28 cellular contexts compared by ENCODE assay signal in the genomic region with DNA sequence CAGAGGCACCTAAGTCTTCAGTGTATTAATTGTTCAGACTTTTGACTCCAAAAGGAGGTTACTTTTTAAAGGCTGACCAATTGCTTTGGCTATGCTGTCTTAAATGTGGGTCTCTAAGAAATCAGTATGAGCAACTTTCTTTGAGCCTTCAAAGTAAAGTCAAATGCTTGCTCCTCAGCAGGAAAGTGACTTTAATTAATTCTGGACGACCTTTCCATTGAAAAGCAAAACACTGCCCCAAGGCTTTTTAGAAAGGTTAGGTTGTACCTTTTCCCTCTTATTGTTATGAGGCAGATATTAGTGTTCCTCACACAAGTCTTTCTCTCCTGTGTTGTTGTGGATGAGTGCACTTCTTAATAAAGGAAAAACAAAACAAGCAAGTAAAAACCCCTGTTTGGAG.
A peak's percentile ranks its signal among the peaks of the same experiment; 100 is the strongest.
DNase-seq lines count a peak whose midpoint lies in the region; ATAC-seq and TF ChIP-seq lines count a peak whose summit lies in the region.
"Had no signal": no experiment of that assay in that cellular context is flagged by ENCODE, and none has a peak within 500 bp of the region (broad histone marks: within the 10 kb centered on the region; RNA-seq: fewer than 3 reads in every experiment).

No MANE protein-coding gene starts in this region.

- no peak overlapping the region for H3K4me3 Mint-ChIP-seq in endodermal cell
- H3K4me3 Mint-ChIP-seq: activated CD8-positive, alpha-beta T cell treated with anti-CD3 and anti-CD28 coated beads for 36 hours; CD4-positive, CD25-positive, alpha-beta regulatory T cell; T-helper 17 cell had no signal

- intact Hi-C loops in OCI-LY7 (cut with micrococcal nuclease; ENCODE audit: unreplicated experiment) (loop anchor here (10.0 kb wide), 1 partner anchor 250 kb away; no protein-coding TSS in a partner anchor), gastrocnemius medialis (cut with DNase I; ENCODE audit: low total_unique reads) (loop anchor here (5.0 to 10.0 kb wide), 3 partner anchors 42 to 370 kb away; no protein-coding TSS in a partner anchor)

- POLR2A ChIA-PET in OCI-LY7 (lab: Charles Lee), result interaction anchor here (1.0 kb wide), 1 partner anchor 17 kb away, joined by 3 read pairs; no protein-coding TSS in a partner anchor

- 25% methylated on average over 1 of the region's 1 CpG for WGBS in endodermal cell (ENCODE audit: insufficient coverage in 1 of 2, insufficient read length in 1 of 2), 2 experiments

- H3K4me1 Mint-ChIP-seq in endodermal cell, result peaks cover 52% of the 10 kb centered on the region
- H3K4me1 Mint-ChIP-seq: T-helper 17 cell had no signal

- no peak overlapping the region for H3K4me3 ChIP-seq in OCI-LY7 (ENCODE audit: low read depth, low read length, poor library complexity, severe bottlenecking)
- no peak overlapping the region for H3K4me3 ChIP-seq in endodermal cell (ENCODE audit: low read length)
- no peak overlapping the region for H3K4me3 ChIP-seq in gastrocnemius medialis
- H3K4me3 ChIP-seq: ascending aorta, spleen, upper lobe of right lung had no signal

- H3K9ac ChIP-seq in endodermal cell (ENCODE audit: extremely low read depth, low read length, poor library complexity, severe bottlenecking), result no peak overlapping the region

- TF ChIP-seq CTCF in OCI-LY7 (conservative IDR thresholded peaks at IDR 0.05; ENCODE audit: low read length), result no peak
- TF ChIP-seq CTCF in endodermal cell (conservative IDR thresholded peaks at IDR 0.05), result no peak
- no peak for TF ChIP-seq CTCF in gastrocnemius medialis (IDR thresholded peaks at IDR 0.05 in 4 of 5, conservative IDR thresholded peaks at IDR 0.05 in 1 of 5)

- no peaks in the 10 kb centered on the region for H3K27me3 Mint-ChIP-seq in endodermal cell (ENCODE audit: insufficient read depth)
- H3K27me3 Mint-ChIP-seq: CD4-positive, CD25-positive, alpha-beta regulatory T cell; T-helper 17 cell had no signal

- peaks cover 33% of the 10 kb centered on the region for H3K4me1 ChIP-seq in OCI-LY7 (ENCODE audit: insufficient read depth, low read length, poor library complexity, severe bottlenecking)
- H3K4me1 ChIP-seq in endodermal cell (ENCODE audit: control insufficient read depth, insufficient read depth, low read length), result peaks cover 23% of the 10 kb centered on the region
- H3K4me1 ChIP-seq in gastrocnemius medialis, result peaks cover 46 to 61% of the 10 kb centered on the region in 2 donors

- CTCF ChIA-PET in OCI-LY7 (lab: Charles Lee; ENCODE audit: unreplicated experiment), result no interaction called here

- ATAC-seq in gastrocnemius medialis, result no peak
- no peak for ATAC-seq in GM19324 (IDR thresholded peaks at IDR 0.05; ENCODE audit: low FRiP score, unreplicated experiment)
- ATAC-seq: activated CD8-positive, alpha-beta T cell treated with anti-CD3 and anti-CD28 coated beads for 36 hours; activated naive CD4-positive, alpha-beta T cell treated with anti-CD3 and anti-CD28 coated beads, Interleukin-2, amount 50 U/mL, for 72 hours; left lobe of liver; right cardiac atrium; SK-N-SH treated with all-trans-retinoic acid at 6 μM for 48 hours; T-helper 17 cell; upper lobe of right lung had no signal

- H3K27me3 ChIP-seq in endodermal cell (ENCODE audit: control insufficient read depth, insufficient read depth, low read length, poor library complexity, severe bottlenecking) (no peaks in the 10 kb centered on the region), gastrocnemius medialis (no peaks in the 10 kb centered on the region)
- H3K27me3 ChIP-seq: ascending aorta, spleen, upper lobe of right lung had no signal

- BruUV-seq in OCI-LY7 (replicated peaks; lab: Mats Ljungman, UMichigan), result no TSS peak

- peak; percentile 34 for DNase-seq in ELF-1 (ENCODE audit: low read depth, low spot score)
- DNase-seq in OCI-LY7 (ENCODE audit: low spot score), result no peak
- no peak for DNase-seq in endodermal cell
- no peak for DNase-seq in gastrocnemius medialis
- no peak for DNase-seq in KBM-7
- DNase-seq in HuH-7 (ENCODE audit: low spot score), result no peak
- DNase-seq: activated CD8-positive, alpha-beta T cell treated with anti-CD3 and anti-CD28 coated beads for 36 hours; CD4-positive, CD25-positive, alpha-beta regulatory T cell; cerebellar nuclear complex; DMS 273 treated with DMSO at 0.1 percent for 48 hours; EL; GOT3; IMR-90; NCI-H1092 treated with DMSO at 0.1 percent for 48 hours; NCI-H2081; NCI-H2227 treated with DMSO at 0.1 percent for 48 hours; NCI-H526 treated with DMSO at 0.1 percent for 48 hours; right cardiac atrium; RPMI8226; spleen; T-helper 17 cell; upper lobe of right lung had no signal

- H4K20me1 ChIP-seq in OCI-LY7 (ENCODE audit: insufficient read depth, low read length), result no peaks in the 10 kb centered on the region

- TF ChIP-seq POLR2A in gastrocnemius medialis (IDR thresholded peaks at IDR 0.05), result no peak

- no peak overlapping the region for H3K27ac Mint-ChIP-seq in endodermal cell
- H3K27ac Mint-ChIP-seq: activated CD8-positive, alpha-beta T cell treated with anti-CD3 and anti-CD28 coated beads for 36 hours; activated naive CD4-positive, alpha-beta T cell treated with anti-CD3 and anti-CD28 coated beads, Interleukin-2, amount 50 U/mL, for 72 hours; activated T-helper 2 cell treated with anti-CD3 and anti-CD28 coated beads, Interferon-gamma antibody, Interleukin-2, Interleukin-4, amounts not matched to agents 10 μg/mL and 5 μg/mL and 100 μg/mL, durations not matched to agents 14 hours and 24 hours and 36 hours; CD4-positive, CD25-positive, alpha-beta regulatory T cell; T-helper 17 cell had no signal

- H3K36me3 Mint-ChIP-seq in endodermal cell (ENCODE audit: low read depth), result no peaks in the 10 kb centered on the region
- H3K36me3 Mint-ChIP-seq: activated naive CD4-positive, alpha-beta T cell treated with anti-CD3 and anti-CD28 coated beads, Interleukin-2, amount 50 U/mL, for 72 hours; CD4-positive, CD25-positive, alpha-beta regulatory T cell had no signal

- H3K9me3 ChIP-seq in OCI-LY7 (ENCODE audit: low read length), result no peaks in the 10 kb centered on the region
- no peaks in the 10 kb centered on the region for H3K9me3 ChIP-seq in endodermal cell (ENCODE audit: control insufficient read depth, low read length)
- no peaks in the 10 kb centered on the region for H3K9me3 ChIP-seq in gastrocnemius medialis
- H3K9me3 ChIP-seq: ascending aorta, spleen, upper lobe of right lung had no signal

- in situ Hi-C loops in gastrocnemius medialis (cut with MboI; ENCODE audit: low sequenced_read_pairs in 4 of 4), result loop anchor here in 3 of 4 donors (5.0 to 10.0 kb wide), 2 partner anchors 158 to 160 kb away; a partner anchor contains a TSS
- in situ Hi-C loops in KBM-7 (cut with MboI; ENCODE audit: low pct_unique_long_range_greater_than_20kb, low sequenced_read_pairs), result no loop called here

- peak overlapping the region; percentile 82; the same call in 1 of the 2 replicates for H2AFZ ChIP-seq in OCI-LY7 (ENCODE audit: low read length)

- H3K9me3 Mint-ChIP-seq in endodermal cell, result no peaks in the 10 kb centered on the region
- H3K9me3 Mint-ChIP-seq: activated CD8-positive, alpha-beta T cell treated with anti-CD3 and anti-CD28 coated beads for 36 hours; activated T-helper 2 cell treated with anti-CD3 and anti-CD28 coated beads, Interferon-gamma antibody, Interleukin-2, Interleukin-4, amounts not matched to agents 10 μg/mL and 5 μg/mL and 100 μg/mL, durations not matched to agents 14 hours and 24 hours and 36 hours had no signal

- H3K4me2 ChIP-seq in OCI-LY7 (ENCODE audit: low read length), result no peak overlapping the region

- H3K27ac ChIP-seq in OCI-LY7 (ENCODE audit: low read depth, low read length, poor library complexity, severe bottlenecking), result no peak overlapping the region
- peak overlapping the region; percentile 31 for H3K27ac ChIP-seq in endodermal cell (ENCODE audit: low read depth, low read length)
- peak overlapping the region; percentile 80 to 89 (median 85) for H3K27ac ChIP-seq in gastrocnemius medialis
- H3K27ac ChIP-seq: upper lobe of right lung had no signal

- H3K36me3 ChIP-seq in OCI-LY7 (ENCODE audit: insufficient read depth, low read length) (no peaks in the 10 kb centered on the region), endodermal cell (ENCODE audit: control insufficient read depth, insufficient read depth, low read length) (no peaks in the 10 kb centered on the region), gastrocnemius medialis (no peaks in the 10 kb centered on the region)
- H3K36me3 ChIP-seq: ascending aorta, spleen, upper lobe of right lung had no signal

- H3K79me2 ChIP-seq in OCI-LY7 (ENCODE audit: insufficient read depth, low read depth, low read length), result no peaks in the 10 kb centered on the region

- no peaks in the 10 kb centered on the region for H3K9me2 ChIP-seq in OCI-LY7 (ENCODE audit: insufficient read depth, low read length)
